ENCODE assay signal across 1 cellular context in genomic region chr2:238835726-238836301, GRCh38.
TF ChIP-seq lines count a peak whose summit lies in the region.

No MANE protein-coding gene starts in this region.

TF ChIP-seq in GM23338, 12 proteins besides CTCF, POLR2A, EP300 and RAD21 (continued from another document):
- TF ChIP-seq REST (IDR thresholded peaks at IDR 0.05; ENCODE audit: unreplicated experiment) (no peak), NANOG (IDR thresholded peaks at IDR 0.05; ENCODE audit: borderline replicate concordance) (no peak), ZNF462 (CRISPR knock-in tag; IDR thresholded peaks at IDR 0.05) (no peak), ZNF331 (CRISPR knock-in tag; IDR thresholded peaks at IDR 0.05; ENCODE audit: low read depth) (no peak), STAT1 (IDR thresholded peaks at IDR 0.05; ENCODE audit: unreplicated experiment) (no peak)
TF ChIP-seq in GM23338: peak in this region for 0.
